In genomic region chr1:226628624-226629155, GRCh38 we compare ENCODE assay signal across 1 cellular context.
TF ChIP-seq lines count a peak whose summit lies in the region.

No MANE protein-coding gene starts in this region.

TF ChIP-seq in HepG2, 621 proteins besides CTCF, POLR2A, EP300 and RAD21 (continued from another document):
- TF ChIP-seq ZHX2 (IDR thresholded peaks at IDR 0.05; ENCODE audit: low read depth) (no peak), ZHX2 (CRISPR knock-in tag; IDR thresholded peaks at IDR 0.05; ENCODE audit: borderline replicate concordance) (no peak), ZNF207 (IDR thresholded peaks at IDR 0.05; ENCODE audit: borderline replicate concordance) (no peak), ZNF790 (CRISPR knock-in tag; IDR thresholded peaks at IDR 0.05; ENCODE audit: borderline replicate concordance) (no peak), ZNF7 (CRISPR knock-in tag; IDR thresholded peaks at IDR 0.05) (no peak)
